ENCODE assay signal across 35 cellular contexts in the genomic region with DNA sequence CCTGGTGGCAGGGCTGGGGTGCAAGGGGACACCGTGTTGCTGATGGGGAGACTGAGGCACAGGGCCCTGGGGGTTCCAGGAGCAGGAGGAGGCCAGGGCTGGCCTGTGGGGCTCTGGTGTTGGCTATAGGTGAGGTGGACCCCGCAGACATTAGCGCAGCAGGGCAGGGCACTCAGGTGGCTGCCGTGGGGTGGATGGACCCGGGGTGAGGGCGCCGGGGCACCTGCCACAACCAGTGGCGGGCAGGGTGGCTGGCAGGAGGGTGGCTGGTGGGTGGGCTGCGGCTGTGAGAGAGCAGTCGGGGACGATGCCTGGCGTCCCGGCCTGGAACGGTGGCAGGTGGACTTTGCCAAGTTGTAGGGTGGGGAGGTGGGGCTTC.
"Had no signal": no experiment of that assay in that cellular context is flagged by ENCODE, and none has a peak within 500 bp of the region (broad histone marks: within the 10 kb centered on the region; RNA-seq: fewer than 3 reads in every experiment).

No MANE protein-coding gene starts in this region.

- H3K27ac ChIP-seq: brain microvascular endothelial cell, VCaP had no signal

- H3K4me3 Mint-ChIP-seq: activated B cell treated with CpG ODN at 0.5 μM for 24 hours; activated CD4-positive, alpha-beta memory T cell treated with anti-CD3 and anti-CD28 coated beads for 36 hours; activated naive CD4-positive, alpha-beta T cell treated with anti-CD3 and anti-CD28 coated beads, Interleukin-2, amount 10 ng/mL, durations not matched to agents 7 days and 5 days; activated naive CD8-positive, alpha-beta T cell; activated naive CD8-positive, alpha-beta T cell treated with anti-CD3 and anti-CD28 coated beads, Interleukin-2, amount 50 U/mL, for 24 hours; activated T-cell treated with anti-CD3 and anti-CD28 coated beads, Interleukin-2, amount 50 U/mL, for 4 hours had no signal

- H3K27ac Mint-ChIP-seq: activated B cell treated with CpG ODN at 0.5 μM for 24 hours; activated CD4-positive, alpha-beta memory T cell treated with anti-CD3 and anti-CD28 coated beads for 36 hours; activated naive CD4-positive, alpha-beta T cell treated with anti-CD3 and anti-CD28 coated beads, Interleukin-2, amount 10 ng/mL, durations not matched to agents 7 days and 5 days; activated naive CD8-positive, alpha-beta T cell; activated naive CD8-positive, alpha-beta T cell treated with anti-CD3 and anti-CD28 coated beads, Interleukin-2, amount 50 U/mL, for 24 hours had no signal

- DNase-seq: activated B cell treated with CpG ODN at 0.5 μM for 24 hours; activated CD4-positive, alpha-beta memory T cell treated with anti-CD3 and anti-CD28 coated beads for 36 hours; activated CD4-positive, alpha-beta T cell treated with anti-CD3 and anti-CD28 coated beads for 4 hours; activated CD4-positive, alpha-beta T cell treated with anti-CD3 and anti-CD28 coated beads, Interleukin-2, amount 50 U/mL, for 1 hour; activated CD4-positive, CD25-positive, alpha-beta regulatory T cell treated with anti-CD3 and anti-CD28 coated beads, Interleukin-2, amount 50 U/mL, for 72 hours; activated CD8-positive, alpha-beta memory T cell treated with anti-CD3 and anti-CD28 coated beads, Interleukin-2, amount 50 U/mL, for 4 hours; activated effector memory CD4-positive, alpha-beta T cell treated with Interleukin-2 at 50 U/mL for 16 hours; activated naive CD4-positive, alpha-beta T cell treated with anti-CD3 and anti-CD28 coated beads, Interleukin-2, amount 10 ng/mL, durations not matched to agents 7 days and 5 days; activated naive CD8-positive, alpha-beta T cell treated with anti-CD3 and anti-CD28 coated beads, Interleukin-2, amount 50 U/mL, for 24 hours; activated T-cell treated with anti-CD3 and anti-CD28 coated beads for 4 hours; activated T-cell treated with anti-CD3 and anti-CD28 coated beads, Interleukin-2, amount 50 U/mL, for 4 hours; anterior cingulate cortex; brain microvascular endothelial cell; central memory CD4-positive, alpha-beta T cell; KG1; MM.1S; NCI-H1092 treated with DMSO at 0.1 percent for 48 hours; NCI-H1417; NCI-H146; NCI-H187 treated with DMSO at 0.1 percent for 48 hours; NCI-H2081; NCI-H2171 treated with DMSO at 0.1 percent for 48 hours; NCI-H2227 treated with DMSO at 0.1 percent for 48 hours; NCI-H446 treated with DMSO at 0.1 percent for 48 hours; NCI-H524; NCI-H69; NCI-H82; PC-3; Right ventricle myocardium superior; SW 1271; T-helper 1 cell; T-helper 2 cell; T-helper 9 cell had no signal

- H3K4me1 Mint-ChIP-seq: activated naive CD4-positive, alpha-beta T cell treated with anti-CD3 and anti-CD28 coated beads, Interleukin-2, amount 10 ng/mL, durations not matched to agents 7 days and 5 days had no signal

- H3K9me3 Mint-ChIP-seq: activated B cell treated with CpG ODN at 0.5 μM for 24 hours; activated CD4-positive, alpha-beta memory T cell treated with anti-CD3 and anti-CD28 coated beads for 36 hours; activated naive CD4-positive, alpha-beta T cell treated with anti-CD3 and anti-CD28 coated beads, Interleukin-2, amount 10 ng/mL, durations not matched to agents 7 days and 5 days; activated naive CD8-positive, alpha-beta T cell treated with anti-CD3 and anti-CD28 coated beads, Interleukin-2, amount 50 U/mL, for 24 hours; activated T-cell treated with anti-CD3 and anti-CD28 coated beads, Interleukin-2, amount 50 U/mL, for 4 hours had no signal

- H3K36me3 ChIP-seq: brain microvascular endothelial cell had no signal

- ATAC-seq: activated naive CD8-positive, alpha-beta T cell treated with anti-CD3 and anti-CD28 coated beads, Interleukin-2, amount 50 U/mL, for 24 hours; activated T-cell treated with anti-CD3 and anti-CD28 coated beads, Interleukin-2, amount 50 U/mL, for 4 hours; PC-3 had no signal

- H3K36me3 Mint-ChIP-seq: activated CD4-positive, alpha-beta memory T cell treated with anti-CD3 and anti-CD28 coated beads for 36 hours; activated naive CD4-positive, alpha-beta T cell treated with anti-CD3 and anti-CD28 coated beads, Interleukin-2, amount 10 ng/mL, durations not matched to agents 7 days and 5 days; activated naive CD8-positive, alpha-beta T cell had no signal
